In genomic region chr21:43767980-43768867, GRCh38 we compare ENCODE assay signal across 1 cellular context.
A peak's percentile ranks its signal among the peaks of the same experiment; 100 is the strongest.
TF ChIP-seq lines count a peak whose summit lies in the region.

No MANE protein-coding gene starts in this region.

TF ChIP-seq in K562, 482 proteins besides CTCF, POLR2A, EP300 and RAD21 (continued from another document and continues in another):
- no peak for TF ChIP-seq ZNF655 (CRISPR knock-in tag; IDR thresholded peaks at IDR 0.05)
- no peak for TF ChIP-seq PHB2 (IDR thresholded peaks at IDR 0.05; ENCODE audit: low read depth)
- peak; percentile 76 for TF ChIP-seq RBFOX2 (IDR thresholded peaks at IDR 0.05; ENCODE audit: low read depth, low read length)
- no peak for TF ChIP-seq USF1 (CRISPR knock-in tag; IDR thresholded peaks at IDR 0.05)
- TF ChIP-seq SMAD1 (IDR thresholded peaks at IDR 0.05; ENCODE audit: low read depth, low read length, partially characterized antibody) = peak; percentile 31
- TF ChIP-seq NUFIP1 (IDR thresholded peaks at IDR 0.05; ENCODE audit: partially characterized antibody) = no peak
- TF ChIP-seq ZNF764 (CRISPR knock-in tag; IDR thresholded peaks at IDR 0.05; ENCODE audit: low read depth) = no peak
- no peak for TF ChIP-seq GTF2F1 (IDR thresholded peaks at IDR 0.05; ENCODE audit: low read depth, low read length)
- TF ChIP-seq CBX8 (IDR thresholded peaks at IDR 0.05; ENCODE audit: borderline replicate concordance, extremely low read depth, low read depth, low read length, poor library complexity, severe bottlenecking) = no peak
- no peak for TF ChIP-seq ZNF354B (CRISPR knock-in tag; IDR thresholded peaks at IDR 0.05)
- no peak for TF ChIP-seq SLC30A9 (CRISPR knock-in tag; IDR thresholded peaks at IDR 0.05)
- no peak for TF ChIP-seq GTF2B (IDR thresholded peaks at IDR 0.05; ENCODE audit: extremely low read depth, insufficient read length)
- no peak for TF ChIP-seq PTTG1 (tag; IDR thresholded peaks at IDR 0.05; ENCODE audit: low read depth)
- TF ChIP-seq HNRNPUL1 (IDR thresholded peaks at IDR 0.05; ENCODE audit: low read length) = no peak
- TF ChIP-seq KLF13 (tag; IDR thresholded peaks at IDR 0.05; ENCODE audit: borderline replicate concordance, low read depth) = 0 out of 2 replicates have a peak, but pooled peaks have one; percentile 17
- TF ChIP-seq ZEB2 (IDR thresholded peaks at IDR 0.05) = peak; percentile 71; the same call in 1 of the 2 replicates
- TF ChIP-seq NFIC (IDR thresholded peaks at IDR 0.05) = peak; percentile 35
- TF ChIP-seq BCLAF1 (IDR thresholded peaks at IDR 0.05; ENCODE audit: borderline replicate concordance in 1 of 2, control insufficient read depth in 1 of 2, low read depth in 2 of 2, low read length in 1 of 2) = no peak
- no peak for TF ChIP-seq PRPF4 (IDR thresholded peaks at IDR 0.05; ENCODE audit: insufficient read depth, low read depth, low read length, poor library complexity, severe bottlenecking)
- no peak for TF ChIP-seq ZNF318 (IDR thresholded peaks at IDR 0.05; ENCODE audit: borderline replicate concordance in 1 of 2, low read depth in 1 of 2)
- no peak for TF ChIP-seq PBX2 (CRISPR knock-in tag; IDR thresholded peaks at IDR 0.05; ENCODE audit: low read depth)
- TF ChIP-seq PBX2 (tag; conservative IDR thresholded peaks at IDR 0.05; ENCODE audit: low read depth) = no peak
- TF ChIP-seq ARID3A (IDR thresholded peaks at IDR 0.05; ENCODE audit: borderline replicate concordance, low read depth, low read length) = no peak
- no peak for TF ChIP-seq TRIM25 (IDR thresholded peaks at IDR 0.05; ENCODE audit: borderline replicate concordance)
- no peak for TF ChIP-seq MED1 (CRISPR knock-in tag; IDR thresholded peaks at IDR 0.05; ENCODE audit: borderline replicate concordance)
- no peak for TF ChIP-seq COPS2 (conservative IDR thresholded peaks at IDR 0.05)
- peak; percentile 54 for TF ChIP-seq NEUROD1 (IDR thresholded peaks at IDR 0.05; ENCODE audit: borderline replicate concordance, low read depth, low read length, partially characterized antibody)
